ENCODE assay signal across 15 cellular contexts in genomic region chr9:96934097-96934496, GRCh38. TPM values are rescaled to one million over a fixed set of nuclear protein-coding genes. Genes with fewer than 3 reads are reported as not detected.
"Had no signal": no experiment of that assay in that cellular context is flagged by ENCODE, and none has a peak within 500 bp of the region (broad histone marks: within the 10 kb centered on the region; RNA-seq: fewer than 3 reads in every experiment).

No MANE protein-coding gene starts in this region.

RNA-seq across cellular contexts. Expression of gene NUTM2G, which starts 5.5 kb away (rescaled TPM):
- total RNA-seq: activated B cell treated with CpG ODN at 0.5 μM for 24 hours; activated CD8-positive, alpha-beta T cell treated with anti-CD3 and anti-CD28 coated beads for 36 hours; activated T-cell treated with anti-CD3 and anti-CD28 coated beads, Interleukin-2, amount 50 U/mL, for 4 hours; activated T-helper 17 cell treated with anti-CD3 and anti-CD28 coated beads, Interleukin-2, amount 50 U/mL, for 72 hours; aorta; body of pancreas; colonic mucosa; dermis microvascular lymphatic vessel endothelial cell; epithelial cell of proximal tubule; esophagus mucosa; foreskin keratinocyte; gastrocnemius medialis; heart right ventricle; T-cell had no signal
- polyA plus RNA-seq: adipose tissue, aorta, foreskin keratinocyte, heart right ventricle had no signal
